1 cellular context compared by ENCODE assay signal in the genomic region with DNA sequence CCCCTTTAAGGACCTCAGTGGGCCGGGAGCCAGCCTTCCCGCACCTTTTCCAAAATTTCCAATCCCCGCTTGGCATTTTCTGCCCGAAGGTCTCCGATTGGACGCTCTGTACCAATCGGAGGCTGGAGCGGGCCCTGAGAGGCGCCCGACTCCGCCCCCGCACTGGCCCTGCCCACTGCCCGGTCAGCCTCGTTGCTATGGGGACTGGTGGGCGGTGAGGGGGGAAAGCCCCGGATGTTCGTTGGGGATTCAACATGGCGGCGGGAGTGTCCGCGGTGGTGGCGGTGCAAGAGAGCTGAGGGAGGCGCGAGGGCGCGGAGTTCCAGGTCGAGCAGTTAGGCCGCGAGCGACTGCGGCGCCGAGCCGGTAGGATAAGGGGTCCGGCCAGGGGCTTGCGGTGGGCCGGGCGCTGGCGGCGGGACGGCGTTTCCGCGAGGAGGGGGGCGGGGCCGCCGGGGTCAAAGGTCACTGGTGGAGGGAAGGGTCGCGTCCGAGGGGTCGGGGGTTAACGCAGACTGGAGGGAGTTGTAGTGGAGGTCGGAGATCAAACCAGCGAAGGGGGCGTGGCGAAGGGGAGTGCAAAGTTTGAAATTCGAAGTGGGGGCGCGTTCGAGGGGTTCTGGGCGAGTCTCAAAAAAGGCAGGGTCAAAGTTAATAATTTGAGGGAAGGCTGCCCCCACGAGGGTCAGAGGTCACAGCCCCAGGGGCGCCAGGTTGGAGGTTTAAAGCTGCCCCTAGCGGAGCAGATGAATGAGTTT.
TF ChIP-seq lines count a peak whose summit lies in the region.

Gene PAK4 (plus strand): TSS at position 233 of the 758 bp plus-strand sequence. CDS start 43,768 bp downstream, outside the sequence.

TF ChIP-seq in K562, 482 proteins besides CTCF, POLR2A, EP300 and RAD21 (continued from another document):
- no peak for TF ChIP-seq KDM2B (CRISPR knock-in tag; IDR thresholded peaks at IDR 0.05)
- 0 out of 2 replicates have a peak, but pooled peaks have one; percentile 15 for TF ChIP-seq GMEB1 (CRISPR knock-in tag; IDR thresholded peaks at IDR 0.05)
- TF ChIP-seq E2F4 (CRISPR knock-in tag; IDR thresholded peaks at IDR 0.05; ENCODE audit: low read depth), result peak; percentile 50; the same call in 1 of the 2 replicates
- peak; percentile 86 to 96 (median 95) for TF ChIP-seq YY1 (IDR thresholded peaks at IDR 0.05; ENCODE audit: borderline replicate concordance in 1 of 3, control insufficient read depth in 1 of 3, extremely low read depth in 1 of 3, insufficient read depth in 3 of 3, insufficient read length in 1 of 3, insufficient replicate concordance in 2 of 3, low read depth in 1 of 3, low read length in 2 of 3)
- peak; percentile 90 for TF ChIP-seq NEUROD1 (IDR thresholded peaks at IDR 0.05; ENCODE audit: borderline replicate concordance, low read depth, low read length, partially characterized antibody)
- TF ChIP-seq NR2C1 (IDR thresholded peaks at IDR 0.05), result peak; percentile 99
- TF ChIP-seq NR2C1 (tag; IDR thresholded peaks at IDR 0.05), result peak; percentile 98
- TF ChIP-seq HCFC1 (IDR thresholded peaks at IDR 0.05; ENCODE audit: low read depth, low read length), result peak; percentile 36; the same call in 1 of the 2 replicates
- TF ChIP-seq ZBED1 (IDR thresholded peaks at IDR 0.05), result no peak
- TF ChIP-seq MAZ (CRISPR knock-in tag; conservative IDR thresholded peaks at IDR 0.05 in 1 of 2, IDR thresholded peaks at IDR 0.05 in 1 of 2), result peak; percentile 71 to 89
- no peak for TF ChIP-seq RBM34 (IDR thresholded peaks at IDR 0.05; ENCODE audit: borderline replicate concordance, insufficient read depth, low read length)
- no peak for TF ChIP-seq ZNF23 (CRISPR knock-in tag; IDR thresholded peaks at IDR 0.05)
- TF ChIP-seq NR4A1 (CRISPR knock-in tag; IDR thresholded peaks at IDR 0.05), result no peak
- TF ChIP-seq NR4A1 (tag; IDR thresholded peaks at IDR 0.05), result 0 out of 2 replicates have a peak, but pooled peaks have one; percentile 22
- TF ChIP-seq GATAD2A (IDR thresholded peaks at IDR 0.05), result peak; percentile 86; the same call in 1 of the 2 replicates
- TF ChIP-seq, protein P1, sequence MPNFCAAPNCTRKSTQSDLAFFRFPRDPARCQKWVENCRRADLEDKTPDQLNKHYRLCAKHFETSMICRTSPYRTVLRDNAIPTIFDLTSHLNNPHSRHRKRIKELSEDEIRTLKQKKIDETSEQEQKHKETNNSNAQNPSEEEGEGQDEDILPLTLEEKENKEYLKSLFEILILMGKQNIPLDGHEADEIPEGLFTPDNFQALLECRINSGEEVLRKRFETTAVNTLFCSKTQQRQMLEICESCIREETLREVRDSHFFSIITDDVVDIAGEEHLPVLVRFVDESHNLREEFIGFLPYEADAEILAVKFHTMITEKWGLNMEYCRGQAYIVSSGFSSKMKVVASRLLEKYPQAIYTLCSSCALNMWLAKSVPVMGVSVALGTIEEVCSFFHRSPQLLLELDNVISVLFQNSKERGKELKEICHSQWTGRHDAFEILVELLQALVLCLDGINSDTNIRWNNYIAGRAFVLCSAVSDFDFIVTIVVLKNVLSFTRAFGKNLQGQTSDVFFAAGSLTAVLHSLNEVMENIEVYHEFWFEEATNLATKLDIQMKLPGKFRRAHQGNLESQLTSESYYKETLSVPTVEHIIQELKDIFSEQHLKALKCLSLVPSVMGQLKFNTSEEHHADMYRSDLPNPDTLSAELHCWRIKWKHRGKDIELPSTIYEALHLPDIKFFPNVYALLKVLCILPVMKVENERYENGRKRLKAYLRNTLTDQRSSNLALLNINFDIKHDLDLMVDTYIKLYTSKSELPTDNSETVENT (CRISPR knock-in tag; IDR thresholded peaks at IDR 0.05), result 0 out of 2 replicates have a peak, but pooled peaks have one; percentile 24
- 0 out of 2 replicates have a peak, but pooled peaks have one; percentile 15 for TF ChIP-seq TCF3 (CRISPR knock-in tag; IDR thresholded peaks at IDR 0.05)
- TF ChIP-seq, protein P2, sequence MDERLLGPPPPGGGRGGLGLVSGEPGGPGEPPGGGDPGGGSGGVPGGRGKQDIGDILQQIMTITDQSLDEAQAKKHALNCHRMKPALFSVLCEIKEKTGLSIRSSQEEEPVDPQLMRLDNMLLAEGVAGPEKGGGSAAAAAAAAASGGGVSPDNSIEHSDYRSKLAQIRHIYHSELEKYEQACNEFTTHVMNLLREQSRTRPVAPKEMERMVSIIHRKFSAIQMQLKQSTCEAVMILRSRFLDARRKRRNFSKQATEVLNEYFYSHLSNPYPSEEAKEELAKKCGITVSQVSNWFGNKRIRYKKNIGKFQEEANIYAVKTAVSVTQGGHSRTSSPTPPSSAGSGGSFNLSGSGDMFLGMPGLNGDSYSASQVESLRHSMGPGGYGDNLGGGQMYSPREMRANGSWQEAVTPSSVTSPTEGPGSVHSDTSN (CRISPR knock-in tag; IDR thresholded peaks at IDR 0.05; ENCODE audit: low read depth), result no peak
- TF ChIP-seq, protein P2 (tag; conservative IDR thresholded peaks at IDR 0.05; ENCODE audit: low read depth), result no peak
